Comparison of ENCODE assay signal across 34 cellular contexts in genomic region chr5:9605041-9605440, GRCh38. TPM values are rescaled to one million over a fixed set of nuclear protein-coding genes. Genes with fewer than 3 reads are reported as not detected.
"Had no signal": no experiment of that assay in that cellular context is flagged by ENCODE, and none has a peak within 500 bp of the region (broad histone marks: within the 10 kb centered on the region; RNA-seq: fewer than 3 reads in every experiment).

No MANE protein-coding gene starts in this region.

- DNase-seq: natural killer cell; occipital lobe; ovary; posterior cingulate gyrus; psoas muscle; right cardiac atrium; spleen; stimulated activated CD4-positive, alpha-beta T cell treated with anti-CD3 and anti-CD28 coated beads, Interleukin-12 subunit alpha, Interleukin-12 subunit beta, amount 100 ng/mL, for 4 hours; stimulated activated CD4-positive, alpha-beta T cell treated with anti-CD3 and anti-CD28 coated beads, Interleukin-1b, Interleukin-23, amount 100 ng/mL, for 48 hours; stimulated activated CD4-positive, alpha-beta T cell treated with anti-CD3 and anti-CD28 coated beads, Interleukin-4, amount 100 ng/mL, for 1 hour; stimulated activated CD4-positive, alpha-beta T cell treated with anti-CD3 and anti-CD28 coated beads, Interleukin-4, amount 100 ng/mL, for 4 hours; stimulated activated CD8-positive, alpha-beta memory T cell treated with anti-CD3 and anti-CD28 coated beads, Interleukin-4, amount 100 ng/mL, for 48 hours; stimulated activated naive CD4-positive, alpha-beta T cell; stimulated activated naive CD8-positive, alpha-beta T cell treated with anti-CD3 and anti-CD28 coated beads, Interleukin-15, amount 100 ng/mL, for 72 hours; stimulated activated naive CD8-positive, alpha-beta T cell treated with anti-CD3 and anti-CD28 coated beads, Interleukin-15, Interleukin-2, amounts not matched to agents 100 U/mL and 50 U/mL, for 24 hours; substantia nigra; testis; tibial artery; transverse colon; upper lobe of right lung; uterus had no signal

- H3K27me3 Mint-ChIP-seq: stimulated activated memory B cell treated with anti-CD40 and anti-IgM and Interleukin-4, amounts not matched to agents 10 μg/mL and 1 μg/mL and 100 μg/mL, for 72 hours; stimulated activated naive CD8-positive, alpha-beta T cell treated with anti-CD3 and anti-CD28 coated beads, Interleukin-15, amount 100 ng/mL, for 72 hours had no signal

- H3K4me1 Mint-ChIP-seq: natural killer cell; nephron; neural progenitor cell; stimulated activated memory B cell treated with anti-CD40 and anti-IgM and Interleukin-4, amounts not matched to agents 10 μg/mL and 1 μg/mL and 100 μg/mL, for 72 hours; stimulated activated naive CD8-positive, alpha-beta T cell treated with anti-CD3 and anti-CD28 coated beads, Interleukin-15, amount 100 ng/mL, for 72 hours had no signal

- H3K9me3 ChIP-seq: ovary, psoas muscle, suprapubic skin, testis, tibial artery, transverse colon, upper lobe of right lung, uterus had no signal

- H3K36me3 ChIP-seq: neural progenitor cell, ovary, spleen, suprapubic skin, tibial artery, transverse colon, upper lobe of right lung, uterus had no signal

- H3K9ac ChIP-seq: neural progenitor cell, parathyroid adenoma had no signal

- H3K4me2 ChIP-seq: neural progenitor cell, smooth muscle cell had no signal

- ATAC-seq: natural killer cell; psoas muscle; right cardiac atrium; sciatic nerve; stimulated activated memory B cell treated with anti-CD40 and anti-IgM and Interleukin-4, amounts not matched to agents 10 μg/mL and 1 μg/mL and 100 μg/mL, for 72 hours; stimulated activated naive CD8-positive, alpha-beta T cell treated with anti-CD3 and anti-CD28 coated beads, Interleukin-15, amount 100 ng/mL, for 72 hours; stimulated activated naive CD8-positive, alpha-beta T cell treated with anti-CD3 and anti-CD28 coated beads, Interleukin-15, Interleukin-2, amounts not matched to agents 100 U/mL and 50 U/mL, for 24 hours; upper lobe of right lung had no signal

- H3K27ac ChIP-seq: neural progenitor cell, ovary, parathyroid adenoma, psoas muscle, skin epidermis, spleen, suprapubic skin, testis, tibial artery, transverse colon, upper lobe of right lung, uterus had no signal

- H3K27me3 ChIP-seq: neural progenitor cell, ovary, spleen, suprapubic skin, testis, tibial artery, transverse colon, upper lobe of right lung, uterus had no signal

- H2AFZ ChIP-seq: neural progenitor cell, parathyroid adenoma had no signal

- H3K79me2 ChIP-seq: parathyroid adenoma had no signal

- H3K27ac Mint-ChIP-seq: natural killer cell; nephron; neural progenitor cell; progenitor cell of endocrine pancreas; stimulated activated memory B cell treated with anti-CD40 and anti-IgM and Interleukin-4, amounts not matched to agents 10 μg/mL and 1 μg/mL and 100 μg/mL, for 72 hours; stimulated activated naive CD8-positive, alpha-beta T cell treated with anti-CD3 and anti-CD28 coated beads, Interleukin-15, amount 100 ng/mL, for 72 hours; type B pancreatic cell had no signal

- H3K4me3 ChIP-seq: neural progenitor cell, ovary, psoas muscle, skin epidermis, smooth muscle cell, spleen, suprapubic skin, testis, tibial artery, transverse colon, upper lobe of right lung, uterus had no signal

- H3K4me1 ChIP-seq: neural progenitor cell, psoas muscle, spleen, suprapubic skin, testis, tibial artery, transverse colon, upper lobe of right lung, uterus had no signal

- H3K36me3 Mint-ChIP-seq: natural killer cell; neural progenitor cell; stimulated activated memory B cell treated with anti-CD40 and anti-IgM and Interleukin-4, amounts not matched to agents 10 μg/mL and 1 μg/mL and 100 μg/mL, for 72 hours; type B pancreatic cell had no signal

- H3K9me3 Mint-ChIP-seq: nephron had no signal

- H3K4me3 Mint-ChIP-seq: natural killer cell; nephron; neural progenitor cell; stimulated activated memory B cell treated with anti-CD40 and anti-IgM and Interleukin-4, amounts not matched to agents 10 μg/mL and 1 μg/mL and 100 μg/mL, for 72 hours; stimulated activated naive CD8-positive, alpha-beta T cell treated with anti-CD3 and anti-CD28 coated beads, Interleukin-15, amount 100 ng/mL, for 72 hours; type B pancreatic cell had no signal

RNA-seq across cellular contexts. Expression of gene TAS2R1, which starts 25.1 kb away (rescaled TPM):
- total RNA-seq: natural killer cell, osteoblast, ovary, psoas muscle, renal cortical epithelial cell, right cardiac atrium, sciatic nerve, smooth muscle cell, spleen, suprapubic skin, transverse colon, upper lobe of right lung, urinary bladder, uterus had no signal
